ENCODE assay signal across 10 cellular contexts in genomic region chr10:100737359-100738054, GRCh38. TPM values are rescaled to one million over a fixed set of nuclear protein-coding genes. Genes with fewer than 3 reads are reported as not detected.
DNase-seq lines count a peak whose midpoint lies in the region; ATAC-seq and TF ChIP-seq lines count a peak whose summit lies in the region.
"Had no signal": no experiment of that assay in that cellular context is flagged by ENCODE, and none has a peak within 500 bp of the region (broad histone marks: within the 10 kb centered on the region; RNA-seq: fewer than 3 reads in every experiment).

No MANE protein-coding gene starts in this region.

- H2BK5ac ChIP-seq in mesendoderm (ENCODE audit: low read length): no peak overlapping the region

- H2AK5ac ChIP-seq in mesendoderm (ENCODE audit: low read length): no peak overlapping the region

- H3K4me3 ChIP-seq in right cardiac atrium (ENCODE audit: low read length): peak overlapping the region; percentile 4
- peak overlapping the region; percentile 39 to 56 for H3K4me3 ChIP-seq in ascending aorta
- no peak overlapping the region for H3K4me3 ChIP-seq in mesendoderm (ENCODE audit: low read length)
- peak overlapping the region; percentile 25 for H3K4me3 ChIP-seq in upper lobe of right lung

- H3K4me2 ChIP-seq in mesendoderm (ENCODE audit: low read length): no peak overlapping the region
- H3K4me2 ChIP-seq: KMS-11 had no signal

- H3K36me3 ChIP-seq in ascending aorta: no peaks in the 10 kb centered on the region
- no peaks in the 10 kb centered on the region for H3K36me3 ChIP-seq in mesendoderm (ENCODE audit: control insufficient read depth, insufficient read depth, low read length)
- no peaks in the 10 kb centered on the region for H3K36me3 ChIP-seq in upper lobe of right lung

- no peak overlapping the region for H2BK120ac ChIP-seq in mesendoderm (ENCODE audit: low read depth, low read length)

- H3K27me3 ChIP-seq in right cardiac atrium (ENCODE audit: control insufficient read depth, insufficient read depth) (peaks cover 3% of the 10 kb centered on the region), ascending aorta (peaks cover 47% of the 10 kb centered on the region), mesendoderm (ENCODE audit: insufficient read depth, low read length, poor library complexity) (peaks cover 83% of the 10 kb centered on the region), upper lobe of right lung (peaks cover 98% of the 10 kb centered on the region)

- peaks cover 3% of the 10 kb centered on the region for H3K4me1 ChIP-seq in right cardiac atrium (ENCODE audit: control insufficient read depth, insufficient read depth, low read length)
- H3K4me1 ChIP-seq in ascending aorta: peaks cover 6 to 22% of the 10 kb centered on the region in 2 donors
- peaks cover 6% of the 10 kb centered on the region for H3K4me1 ChIP-seq in mesendoderm (ENCODE audit: control insufficient read depth, low read depth, low read length)
- H3K4me1 ChIP-seq in upper lobe of right lung: no peaks in the 10 kb centered on the region

- ATAC-seq in right cardiac atrium: no peak
- ATAC-seq in left cardiac atrium: no peak
- ATAC-seq in upper lobe of right lung: no peak

- no peak overlapping the region for H3K4ac ChIP-seq in mesendoderm (ENCODE audit: low read depth, low read length)

- no peak overlapping the region for H3K9ac ChIP-seq in mesendoderm (ENCODE audit: low read length)
- H3K9ac ChIP-seq: KMS-11 had no signal

- no peak overlapping the region for H2BK15ac ChIP-seq in mesendoderm (replicated peaks; ENCODE audit: low read depth)

- in situ Hi-C loops in KBM-7 (cut with MboI; ENCODE audit: low pct_unique_long_range_greater_than_20kb, low sequenced_read_pairs): no loop called here

- H3K56ac ChIP-seq in mesendoderm (ENCODE audit: low read length): peak overlapping the region; percentile 1

- DNase-seq in right cardiac atrium (no peak), left cardiac atrium (no peak), ascending aorta (ENCODE audit: low spot score in 2 of 2) (no peak), mesendoderm (peak; percentile 61), upper lobe of right lung (peak; percentile 51), KBM-7 (no peak), T-helper 9 cell (no peak), NCI-H2081 (lab: John Stamatoyannopoulos, UW) (no peak)

- H3K79me1 ChIP-seq in mesendoderm (ENCODE audit: low read length): no peaks in the 10 kb centered on the region

- TF ChIP-seq CTCF in ascending aorta (IDR thresholded peaks at IDR 0.05): no peak
- no peak for TF ChIP-seq CTCF in upper lobe of right lung (IDR thresholded peaks at IDR 0.05)

- H4K8ac ChIP-seq in mesendoderm (ENCODE audit: low read depth, low read length): no peak overlapping the region

- no peak overlapping the region for H3K18ac ChIP-seq in mesendoderm (ENCODE audit: low read length)

- H3K9me3 ChIP-seq in right cardiac atrium (ENCODE audit: control insufficient read depth, low read length) (no peaks in the 10 kb centered on the region), ascending aorta (no peaks in the 10 kb centered on the region), upper lobe of right lung (no peaks in the 10 kb centered on the region)

- 2% methylated on average over 51 of the region's 51 CpGs for WGBS in right cardiac atrium
- no CpG with 5 or more reads among the region's 51 CpGs for WGBS in mesendoderm (ENCODE audit: extremely low coverage, insufficient coverage, low lambda C conversion rate)

- H3K79me2 ChIP-seq in mesendoderm (ENCODE audit: control insufficient read depth, insufficient read depth, low read length): no peaks in the 10 kb centered on the region

- intact Hi-C loops in right cardiac atrium (cut with DNase I) (no loop called here), left cardiac atrium (cut with DNase I) (no loop called here), ascending aorta (cut with DNase I) (no loop called here), upper lobe of right lung (cut with DNase I) (no loop called here)

- H3K23ac ChIP-seq in mesendoderm (ENCODE audit: low read length): peak overlapping the region; percentile 7

- no peak overlapping the region for H3K27ac ChIP-seq in right cardiac atrium (ENCODE audit: low read length)
- no peak overlapping the region for H3K27ac ChIP-seq in ascending aorta
- H3K27ac ChIP-seq in mesendoderm (ENCODE audit: low read depth, low read length): no peak overlapping the region
- H3K27ac ChIP-seq in upper lobe of right lung: no peak overlapping the region
- H3K27ac ChIP-seq: KMS-11 had no signal

- no peak overlapping the region for H4K5ac ChIP-seq in mesendoderm (ENCODE audit: low read length)

RNA-seq across cellular contexts. Expression of gene PAX2, which starts 7.9 kb away (rescaled TPM):
- not detected for total RNA-seq in right cardiac atrium
- polyA plus RNA-seq in right cardiac atrium: not detected
- not detected for total RNA-seq in left cardiac atrium
- total RNA-seq in ascending aorta: not detected
- not detected for polyA plus RNA-seq in mesendoderm (2013, experiment 1 of 2)
- polyA plus RNA-seq in mesendoderm (2013, experiment 2 of 2): 0.03 TPM
- total RNA-seq in upper lobe of right lung: not detected
- total RNA-seq: liver had no signal
- polyA plus RNA-seq: liver had no signal

Comparison
In these comparisons a context has a peak if more than half of its experiments do, and no peak if none do; other contexts are left out.
1. DNase-seq: peak in mesendoderm (single experiment) and upper lobe of right lung (single experiment); none in right cardiac atrium (0 of 3), left cardiac atrium (single experiment), ascending aorta (0 of 2), KBM-7 (single experiment), T-helper 9 cell (single experiment) and NCI-H2081 (0 of 2).